Comparison of ENCODE assay signal across 1 cellular context in the genomic region with DNA sequence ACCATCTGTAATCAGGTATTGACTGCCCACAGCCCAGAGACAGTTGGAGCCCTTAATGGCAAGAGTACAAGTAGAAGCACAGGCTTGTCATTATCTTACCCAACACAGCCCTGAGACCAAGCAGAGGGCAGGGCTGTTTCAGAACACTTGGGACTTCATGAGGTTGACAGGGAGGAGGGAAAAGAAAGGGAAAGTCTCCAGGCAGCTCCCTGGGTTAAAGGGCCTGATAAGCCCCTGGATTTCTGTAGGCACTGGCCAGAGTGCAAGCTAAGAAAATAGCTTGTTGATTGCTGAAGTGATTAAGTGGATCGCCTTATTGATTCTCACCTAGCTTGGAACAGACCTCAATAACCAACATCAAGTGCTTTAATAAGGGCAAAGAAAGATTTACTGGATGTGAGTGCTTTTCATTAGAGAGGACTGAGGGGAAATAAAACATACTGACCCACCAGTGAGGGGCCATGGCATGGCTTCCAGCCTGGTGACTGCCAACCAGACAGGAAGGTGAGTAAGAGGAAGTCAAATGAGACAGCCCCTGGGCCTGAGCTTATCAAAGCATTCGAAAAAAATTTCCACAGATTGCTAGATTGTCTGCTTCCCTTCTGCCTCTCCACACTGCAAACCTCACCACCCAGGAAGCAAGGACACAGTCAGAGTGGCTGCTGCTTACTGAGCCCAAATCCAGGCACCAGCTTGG.
TF ChIP-seq lines count a peak whose summit lies in the region.

No MANE protein-coding gene starts in this region.

TF ChIP-seq in SK-N-SH treated with all-trans-retinoic acid at 6 μM for 48 hours, 23 proteins besides CTCF, POLR2A, EP300 and RAD21 (continued from another document):
- TF ChIP-seq, protein P1, sequence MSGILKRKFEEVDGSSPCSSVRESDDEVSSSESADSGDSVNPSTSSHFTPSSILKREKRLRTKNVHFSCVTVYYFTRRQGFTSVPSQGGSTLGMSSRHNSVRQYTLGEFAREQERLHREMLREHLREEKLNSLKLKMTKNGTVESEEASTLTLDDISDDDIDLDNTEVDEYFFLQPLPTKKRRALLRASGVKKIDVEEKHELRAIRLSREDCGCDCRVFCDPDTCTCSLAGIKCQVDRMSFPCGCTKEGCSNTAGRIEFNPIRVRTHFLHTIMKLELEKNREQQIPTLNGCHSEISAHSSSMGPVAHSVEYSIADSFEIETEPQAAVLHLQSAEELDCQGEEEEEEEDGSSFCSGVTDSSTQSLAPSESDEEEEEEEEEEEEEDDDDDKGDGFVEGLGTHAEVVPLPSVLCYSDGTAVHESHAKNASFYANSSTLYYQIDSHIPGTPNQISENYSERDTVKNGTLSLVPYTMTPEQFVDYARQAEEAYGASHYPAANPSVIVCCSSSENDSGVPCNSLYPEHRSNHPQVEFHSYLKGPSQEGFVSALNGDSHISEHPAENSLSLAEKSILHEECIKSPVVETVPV (CRISPR knock-in tag; IDR thresholded peaks at IDR 0.05) = no peak
- TF ChIP-seq TCF4 (CRISPR knock-in tag; IDR thresholded peaks at IDR 0.05; ENCODE audit: borderline replicate concordance) = no peak
- TF ChIP-seq ARNTL (CRISPR knock-in tag; IDR thresholded peaks at IDR 0.05; ENCODE audit: borderline replicate concordance, low read depth) = no peak
- TF ChIP-seq ZFP30 (CRISPR knock-in tag; IDR thresholded peaks at IDR 0.05) = no peak
- TF ChIP-seq ZFP3 (CRISPR knock-in tag; IDR thresholded peaks at IDR 0.05) = no peak
- no peak for TF ChIP-seq ZC3H10 (CRISPR knock-in tag; IDR thresholded peaks at IDR 0.05)
- TF ChIP-seq ESRRG (CRISPR knock-in tag; IDR thresholded peaks at IDR 0.05) = no peak
